Comparison of ENCODE assay signal across 2 cellular contexts in genomic region chr3:15120986-15121385, GRCh38.
TF ChIP-seq lines count a peak whose summit lies in the region.

No MANE protein-coding gene starts in this region.

TF ChIP-seq in HEK293, 187 proteins besides CTCF, POLR2A, EP300 and RAD21:
- no peak for TF ChIP-seq ZNF580 (tag by site-specific recombination; IDR thresholded peaks at IDR 0.05)
- peak; percentile 55; the same call in 1 of the 2 replicates for TF ChIP-seq ZNF335 (tag by site-specific recombination; conservative IDR thresholded peaks at IDR 0.05)
TF ChIP-seq in HEK293: peak in this region for 1.

TF ChIP-seq in HepG2, 621 proteins besides CTCF, POLR2A, EP300 and RAD21:
- TF ChIP-seq ZNF766 (CRISPR knock-in tag; IDR thresholded peaks at IDR 0.05; ENCODE audit: borderline replicate concordance) (no peak), ZNF350 (CRISPR knock-in tag; IDR thresholded peaks at IDR 0.05; ENCODE audit: borderline replicate concordance, low read depth) (no peak), TEAD3 (CRISPR knock-in tag; optimal IDR thresholded peaks at IDR 0.05; ENCODE audit: borderline replicate concordance) (no peak), HDAC1 (CRISPR knock-in tag; IDR thresholded peaks at IDR 0.05) (no peak), KLF12 (CRISPR knock-in tag; IDR thresholded peaks at IDR 0.05; ENCODE audit: borderline replicate concordance) (no peak), ZNF788 (CRISPR knock-in tag; IDR thresholded peaks at IDR 0.05; ENCODE audit: borderline replicate concordance) (no peak), ZBTB42 (CRISPR knock-in tag; IDR thresholded peaks at IDR 0.05) (no peak), SOX5 (CRISPR knock-in tag; IDR thresholded peaks at IDR 0.05; ENCODE audit: borderline replicate concordance) (no peak), FOXP4 (CRISPR knock-in tag; IDR thresholded peaks at IDR 0.05) (no peak)
